27 cellular contexts compared by ENCODE assay signal in genomic region chr2:70388813-70389212, GRCh38.
"Had no signal": no experiment of that assay in that cellular context is flagged by ENCODE, and none has a peak within 500 bp of the region (broad histone marks: within the 10 kb centered on the region; RNA-seq: fewer than 3 reads in every experiment).

No MANE protein-coding gene starts in this region.

- H2AFZ ChIP-seq: neural progenitor cell had no signal

- H3K9me3 ChIP-seq: mucosa of descending colon, prostate gland, thyroid gland had no signal

- DNase-seq: dorsolateral prefrontal cortex; effector CD4-positive, alpha-beta T cell; foreskin fibroblast; glutamatergic neuron; heart right ventricle; hippocampal formation; kidney; mesenchymal stem cell; mucosa of descending colon; naive B cell; sigmoid colon; stimulated activated CD4-positive, alpha-beta T cell treated with anti-CD3 and anti-CD28 coated beads, Interleukin-2, amount 100 ng/mL, for 24 hours; stimulated activated CD4-positive, alpha-beta T cell treated with anti-CD3 and anti-CD28 coated beads, Interleukin-4, amount 100 ng/mL, for 24 hours; stimulated activated naive CD4-positive, alpha-beta T cell treated with Interleukin-2 at 50 U/mL for 16 hours; stomach; thyroid gland; trophoblast cell had no signal

- H3K4me3 ChIP-seq: dorsolateral prefrontal cortex, gastroesophageal sphincter, heart right ventricle, lung, mucosa of descending colon, neural progenitor cell, prostate gland, right atrium auricular region, sigmoid colon, stomach, thyroid gland had no signal

- H3K4me1 Mint-ChIP-seq: mesothelial cell of epicardium; naive B cell; nephron; neural progenitor cell; stimulated activated effector memory CD8-positive, alpha-beta T cell treated with anti-CD3 and anti-CD28 coated beads, Interleukin-12 subunit alpha, Interleukin-12 subunit beta, amount 100 ng/mL, for 72 hours had no signal

- H3K4me2 ChIP-seq: neural progenitor cell had no signal

- H3K9me3 Mint-ChIP-seq: nephron; stimulated activated effector memory CD8-positive, alpha-beta T cell treated with anti-CD3 and anti-CD28 coated beads, Interleukin-12 subunit alpha, Interleukin-12 subunit beta, amount 100 ng/mL, for 72 hours had no signal

- H3K27me3 ChIP-seq: neural progenitor cell, right atrium auricular region, sigmoid colon, thyroid gland had no signal

- FAIRE-seq: colon, kidney had no signal

- H3K4me3 Mint-ChIP-seq: mesothelial cell of epicardium; naive B cell; nephron; neural progenitor cell; stimulated activated effector memory CD8-positive, alpha-beta T cell treated with anti-CD3 and anti-CD28 coated beads, Interleukin-12 subunit alpha, Interleukin-12 subunit beta, amount 100 ng/mL, for 72 hours had no signal

- H3K36me3 Mint-ChIP-seq: mesothelial cell of epicardium; naive B cell; neural progenitor cell; stimulated activated effector memory CD8-positive, alpha-beta T cell treated with anti-CD3 and anti-CD28 coated beads, Interleukin-12 subunit alpha, Interleukin-12 subunit beta, amount 100 ng/mL, for 72 hours had no signal

- H3K9ac ChIP-seq: neural progenitor cell had no signal

- ATAC-seq: gastroesophageal sphincter; heart right ventricle; left lobe of liver; mucosa of descending colon; stimulated activated effector memory CD8-positive, alpha-beta T cell treated with anti-CD3 and anti-CD28 coated beads, Interleukin-12 subunit alpha, Interleukin-12 subunit beta, amount 100 ng/mL, for 72 hours had no signal

- H3K27ac ChIP-seq: dorsolateral prefrontal cortex, gastroesophageal sphincter, heart right ventricle, neural progenitor cell, prostate gland, right atrium auricular region, sigmoid colon, stomach, thyroid gland had no signal

- H3K4me1 ChIP-seq: gastroesophageal sphincter, heart right ventricle, neural progenitor cell, prostate gland, right atrium auricular region, sigmoid colon, stomach, thyroid gland had no signal

- H3K36me3 ChIP-seq: gastroesophageal sphincter, heart right ventricle, neural progenitor cell, prostate gland, right atrium auricular region, sigmoid colon, stomach, thyroid gland had no signal

- H3K27ac Mint-ChIP-seq: mesothelial cell of epicardium; naive B cell; nephron; neural progenitor cell; stimulated activated effector memory CD8-positive, alpha-beta T cell treated with anti-CD3 and anti-CD28 coated beads, Interleukin-12 subunit alpha, Interleukin-12 subunit beta, amount 100 ng/mL, for 72 hours had no signal
